Comparison of ENCODE assay signal across 1 cellular context in genomic region chr19:13629687-13630357, GRCh38.
TF ChIP-seq lines count a peak whose summit lies in the region.

No MANE protein-coding gene starts in this region.

TF ChIP-seq in K562, 482 proteins besides CTCF, POLR2A, EP300 and RAD21 (continued from another document):
- TF ChIP-seq, protein P1, sequence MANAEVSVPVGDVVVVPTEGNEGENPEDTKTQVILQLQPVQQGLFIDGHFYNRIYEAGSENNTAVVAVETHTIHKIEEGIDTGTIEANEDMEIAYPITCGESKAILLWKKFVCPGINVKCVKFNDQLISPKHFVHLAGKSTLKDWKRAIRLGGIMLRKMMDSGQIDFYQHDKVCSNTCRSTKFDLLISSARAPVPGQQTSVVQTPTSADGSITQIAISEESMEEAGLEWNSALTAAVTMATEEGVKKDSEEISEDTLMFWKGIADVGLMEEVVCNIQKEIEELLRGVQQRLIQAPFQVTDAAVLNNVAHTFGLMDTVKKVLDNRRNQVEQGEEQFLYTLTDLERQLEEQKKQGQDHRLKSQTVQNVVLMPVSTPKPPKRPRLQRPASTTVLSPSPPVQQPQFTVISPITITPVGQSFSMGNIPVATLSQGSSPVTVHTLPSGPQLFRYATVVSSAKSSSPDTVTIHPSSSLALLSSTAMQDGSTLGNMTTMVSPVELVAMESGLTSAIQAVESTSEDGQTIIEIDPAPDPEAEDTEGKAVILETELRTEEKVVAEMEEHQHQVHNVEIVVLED (CRISPR knock-in tag; IDR thresholded peaks at IDR 0.05) = no peak
- no peak for TF ChIP-seq NBN (IDR thresholded peaks at IDR 0.05; ENCODE audit: low read depth)
- no peak for TF ChIP-seq THAP7 (CRISPR knock-in tag; IDR thresholded peaks at IDR 0.05)
- peak; percentile 66 for TF ChIP-seq FOSL1 (tag; conservative IDR thresholded peaks at IDR 0.05)
- no peak for TF ChIP-seq ZNF217 (CRISPR knock-in tag; IDR thresholded peaks at IDR 0.05)
- TF ChIP-seq SFPQ (IDR thresholded peaks at IDR 0.05; ENCODE audit: low read depth, low read length) = no peak
- TF ChIP-seq ATF3 (IDR thresholded peaks at IDR 0.05) = peak; percentile 73
- TF ChIP-seq ATF3 (CRISPR knock-in tag; conservative IDR thresholded peaks at IDR 0.05) = no peak
- TF ChIP-seq, protein P2, sequence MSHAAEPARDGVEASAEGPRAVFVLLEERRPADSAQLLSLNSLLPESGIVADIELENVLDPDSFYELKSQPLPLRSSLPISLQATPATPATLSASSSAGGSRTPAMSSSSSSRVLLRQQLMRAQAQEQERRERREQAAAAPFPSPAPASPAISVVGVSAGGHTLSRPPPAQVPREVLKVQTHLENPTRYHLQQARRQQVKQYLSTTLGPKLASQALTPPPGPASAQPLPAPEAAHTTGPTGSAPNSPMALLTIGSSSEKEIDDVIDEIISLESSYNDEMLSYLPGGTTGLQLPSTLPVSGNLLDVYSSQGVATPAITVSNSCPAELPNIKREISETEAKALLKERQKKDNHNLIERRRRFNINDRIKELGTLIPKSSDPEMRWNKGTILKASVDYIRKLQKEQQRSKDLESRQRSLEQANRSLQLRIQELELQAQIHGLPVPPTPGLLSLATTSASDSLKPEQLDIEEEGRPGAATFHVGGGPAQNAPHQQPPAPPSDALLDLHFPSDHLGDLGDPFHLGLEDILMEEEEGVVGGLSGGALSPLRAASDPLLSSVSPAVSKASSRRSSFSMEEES (CRISPR knock-in tag; IDR thresholded peaks at IDR 0.05) = peak; percentile 72
- no peak for TF ChIP-seq STAT6 (CRISPR knock-in tag; IDR thresholded peaks at IDR 0.05)
- TF ChIP-seq ZNF764 (CRISPR knock-in tag; IDR thresholded peaks at IDR 0.05; ENCODE audit: low read depth) = no peak
- TF ChIP-seq, protein P3, sequence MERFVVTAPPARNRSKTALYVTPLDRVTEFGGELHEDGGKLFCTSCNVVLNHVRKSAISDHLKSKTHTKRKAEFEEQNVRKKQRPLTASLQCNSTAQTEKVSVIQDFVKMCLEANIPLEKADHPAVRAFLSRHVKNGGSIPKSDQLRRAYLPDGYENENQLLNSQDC (CRISPR knock-in tag; IDR thresholded peaks at IDR 0.05) = no peak
- TF ChIP-seq KLF13 (tag; IDR thresholded peaks at IDR 0.05; ENCODE audit: borderline replicate concordance, low read depth) = no peak
- TF ChIP-seq STAG1 (CRISPR knock-in tag; IDR thresholded peaks at IDR 0.05; ENCODE audit: borderline replicate concordance) = no peak
- TF ChIP-seq, protein P4, sequence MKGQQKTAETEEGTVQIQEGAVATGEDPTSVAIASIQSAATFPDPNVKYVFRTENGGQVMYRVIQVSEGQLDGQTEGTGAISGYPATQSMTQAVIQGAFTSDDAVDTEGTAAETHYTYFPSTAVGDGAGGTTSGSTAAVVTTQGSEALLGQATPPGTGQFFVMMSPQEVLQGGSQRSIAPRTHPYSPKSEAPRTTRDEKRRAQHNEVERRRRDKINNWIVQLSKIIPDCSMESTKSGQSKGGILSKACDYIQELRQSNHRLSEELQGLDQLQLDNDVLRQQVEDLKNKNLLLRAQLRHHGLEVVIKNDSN (CRISPR knock-in tag; IDR thresholded peaks at IDR 0.05) = peak; percentile 50; the same call in 1 of the 2 replicates
- TF ChIP-seq U2AF2 (optimal IDR thresholded peaks at IDR 0.05; ENCODE audit: low read depth, low read length) = no peak
- no peak for TF ChIP-seq BRF1 (IDR thresholded peaks at IDR 0.05; ENCODE audit: borderline replicate concordance, extremely low read depth, insufficient read length)
- no peak for TF ChIP-seq C11orf30 (IDR thresholded peaks at IDR 0.05; ENCODE audit: low read depth)
- TF ChIP-seq ZNF175 (CRISPR knock-in tag; IDR thresholded peaks at IDR 0.05; ENCODE audit: low read depth) = no peak
- no peak for TF ChIP-seq ZNF583 (CRISPR knock-in tag; IDR thresholded peaks at IDR 0.05)
- no peak for TF ChIP-seq CEBPG (CRISPR knock-in tag; IDR thresholded peaks at IDR 0.05)
- 0 out of 4 replicates have a peak, but pooled peaks of 1 of the 2 experiments have one; percentile 10 for TF ChIP-seq CEBPG (tag; conservative IDR thresholded peaks at IDR 0.05 in 1 of 2, IDR thresholded peaks at IDR 0.05 in 1 of 2)
- no peak for TF ChIP-seq JUND (IDR thresholded peaks at IDR 0.05; ENCODE audit: borderline replicate concordance, low read depth, low read length)
- peak; percentile 65; the same call in 1 of the 3 replicates for TF ChIP-seq JUND (tag; IDR thresholded peaks at IDR 0.05; ENCODE audit: borderline replicate concordance, low read depth, low read length)
- no peak for TF ChIP-seq ZBTB17 (CRISPR knock-in tag; IDR thresholded peaks at IDR 0.05)
- no peak for TF ChIP-seq HINFP (tag; conservative IDR thresholded peaks at IDR 0.05; ENCODE audit: low read depth)
TF ChIP-seq in K562: peak in this region for 10.
